1 cellular context compared by ENCODE assay signal in the genomic region with DNA sequence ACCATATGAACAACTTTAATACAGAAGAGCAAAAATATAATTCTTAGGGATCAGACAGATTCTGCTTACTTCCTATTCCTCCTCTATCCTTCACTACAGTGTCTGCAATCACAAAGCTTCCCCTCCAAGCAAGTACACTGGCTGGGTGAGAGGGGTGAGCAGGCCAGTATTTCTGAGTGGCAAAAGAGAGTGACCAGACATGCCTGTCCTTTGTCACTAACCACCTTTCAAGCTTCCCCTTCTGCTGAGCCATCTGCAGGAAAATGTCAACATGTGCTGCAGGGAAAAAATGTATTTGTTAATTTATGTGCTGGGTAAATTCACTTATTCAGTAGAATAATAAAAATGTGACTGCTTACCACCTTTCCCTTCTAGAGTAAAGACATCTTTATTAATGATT.
TF ChIP-seq lines count a peak whose summit lies in the region.

No MANE protein-coding gene starts in this region.

TF ChIP-seq in SK-N-SH, 30 proteins besides CTCF, POLR2A, EP300 and RAD21 (continued from another document):
- TF ChIP-seq EZH2phosphoT487 (IDR thresholded peaks at IDR 0.05; ENCODE audit: borderline replicate concordance, low read depth) (no peak), TAF1 (IDR thresholded peaks at IDR 0.05; ENCODE audit: borderline replicate concordance, low read depth, low read length) (no peak), TCF12 (IDR thresholded peaks at IDR 0.05) (peak; percentile 23; the same call in 1 of the 2 replicates)
